In genomic region chr16:9090960-9091866, GRCh38 we compare ENCODE assay signal across 8 cellular contexts. TPM values are rescaled to one million over a fixed set of nuclear protein-coding genes. Genes with fewer than 3 reads are reported as not detected.
DNase-seq lines count a peak whose midpoint lies in the region; ATAC-seq and TF ChIP-seq lines count a peak whose summit lies in the region.

Gene HAPSTR1, plus strand, starts transcription at chr16:9091644. Its CDS starts 401 bp downstream, at chr16:9092045.

- peaks cover 29 to 38% of the 10 kb centered on the region in 2 donors for H3K4me1 Mint-ChIP-seq in effector memory CD8-positive, alpha-beta T cell (ENCODE audit: low read depth in 2 of 2)
- peaks cover 34% of the 10 kb centered on the region for H3K4me1 Mint-ChIP-seq in memory B cell

- no peaks in the 10 kb centered on the region for H3K27me3 Mint-ChIP-seq in effector memory CD8-positive, alpha-beta T cell
- H3K27me3 Mint-ChIP-seq in memory B cell, result no peaks in the 10 kb centered on the region

- H3K4me3 Mint-ChIP-seq in effector memory CD8-positive, alpha-beta T cell, result peak within 1 kb of the TSS; percentile 92 to 97
- peak within 1 kb of the TSS; percentile 100 for H3K4me3 Mint-ChIP-seq in memory B cell

- peak within 1 kb of the TSS; percentile 97 to 99 for H3K27ac Mint-ChIP-seq in effector memory CD8-positive, alpha-beta T cell
- peak within 1 kb of the TSS; percentile 99 for H3K27ac Mint-ChIP-seq in memory B cell

- DNase-seq in CMK (ENCODE audit: low read depth), result peak; percentile 98
- DNase-seq in GM20000 (ENCODE audit: low spot score), result peak; percentile 98
- DNase-seq in HT-29 (ENCODE audit: low spot score), result peak; percentile 100
- DNase-seq in NOMO-1 (lab: John Stamatoyannopoulos, UW; ENCODE audit: unreplicated experiment in 2 of 2), result peak; percentile 99 to 100
- peak; percentile 99 to 100 for DNase-seq in activated CD8-positive, alpha-beta memory T cell treated with anti-CD3 and anti-CD28 coated beads for 4 hours (ENCODE audit: low read depth in 2 of 2)
- DNase-seq in effector memory CD8-positive, alpha-beta T cell, result peak; percentile 96 to 99 (median 97)
- DNase-seq in memory B cell (ENCODE audit: low spot score in 2 of 2), result peak; percentile 89 to 98
- peak; percentile 99 for DNase-seq in stimulated activated CD8-positive, alpha-beta memory T cell treated with anti-CD3 and anti-CD28 coated beads, Interleukin-12 subunit alpha, Interleukin-12 subunit beta, amount 100 ng/mL, for 24 hours (ENCODE audit: extremely low read depth)

- no peaks in the 10 kb centered on the region for H3K9me3 Mint-ChIP-seq in effector memory CD8-positive, alpha-beta T cell
- H3K9me3 Mint-ChIP-seq in memory B cell, result no peaks in the 10 kb centered on the region

- no peak for TF ChIP-seq CTCF in GM20000 (IDR thresholded peaks at IDR 0.05; ENCODE audit: extremely low read depth, missing control alignments)

- peak; percentile 85 for ATAC-seq in effector memory CD8-positive, alpha-beta T cell (replicated peaks)
- peak; percentile 80 for ATAC-seq in memory B cell (ENCODE audit: low read depth)

- peaks cover 57% of the 10 kb centered on the region for H3K36me3 Mint-ChIP-seq in effector memory CD8-positive, alpha-beta T cell (ENCODE audit: insufficient read depth)
- H3K36me3 Mint-ChIP-seq in memory B cell, result peaks cover 19% of the 10 kb centered on the region

RNA-seq across cellular contexts. Expression of gene HAPSTR1, which starts in this region (rescaled TPM):
- total RNA-seq in HT-29 (2014; rRNA removed; shearing (Covaris generic)), result 30.3 and 31.4 TPM in 2 replicates

Comparison
In these comparisons a context has a peak if more than half of its experiments do, and no peak if none do; other contexts are left out.
1. Peak in every context shown above with its lines: DNase-seq and ATAC-seq.